Comparison of ENCODE assay signal across 17 cellular contexts in the genomic region with DNA sequence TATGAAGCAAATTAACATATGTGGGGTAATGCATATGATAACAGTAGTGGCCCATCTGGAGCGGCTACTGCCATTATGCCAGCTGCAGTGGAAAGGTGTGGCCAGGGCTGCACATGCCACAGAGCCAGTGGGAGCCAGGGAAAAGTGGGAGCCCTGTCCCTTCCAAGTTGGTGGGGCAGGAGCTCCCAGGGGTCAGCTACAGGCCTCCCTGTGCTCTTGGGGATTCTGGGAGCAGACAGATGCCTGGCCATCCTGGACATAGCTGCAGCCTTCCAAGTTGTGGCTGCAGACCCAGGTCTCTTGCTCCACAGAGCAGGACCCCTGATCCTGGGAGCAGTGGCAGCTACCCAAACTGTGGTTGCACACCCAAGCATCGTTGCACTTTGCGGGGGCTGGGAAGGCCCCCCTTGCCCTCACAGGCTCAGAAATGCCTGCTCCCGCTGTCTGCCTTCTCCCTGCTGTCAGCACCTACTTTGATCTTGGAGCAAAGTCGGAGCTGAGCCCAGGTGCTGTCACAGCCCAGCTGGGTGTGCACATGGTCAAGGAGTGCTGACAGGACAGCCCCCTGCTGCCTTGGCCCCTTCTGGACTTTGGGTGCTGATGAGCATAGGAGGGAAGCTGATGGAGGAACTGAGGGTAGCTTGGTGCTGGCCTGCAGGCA.
DNase-seq lines count a peak whose midpoint lies in the region; ATAC-seq and TF ChIP-seq lines count a peak whose summit lies in the region.
"Had no signal": no experiment of that assay in that cellular context is flagged by ENCODE, and none has a peak within 500 bp of the region (broad histone marks: within the 10 kb centered on the region; RNA-seq: fewer than 3 reads in every experiment).

No MANE protein-coding gene starts in this region.

- H3K18ac ChIP-seq in neuronal stem cell (ENCODE audit: low read length), result peak overlapping the region; percentile 35

- TF ChIP-seq POLR2A in heart left ventricle (IDR thresholded peaks at IDR 0.05), result no peak

- WGBS in heart left ventricle, 4 donors, result 39 to 82% (median 50%) methylated on average over 2 to 5 of the region's 5 CpGs
- WGBS in neuronal stem cell (ENCODE audit: extremely low coverage in 2 of 2, insufficient read length in 2 of 2, insufficient replicate concordance in 1 of 2), 2 donors, result no CpG with 5 or more reads among the region's 5 CpGs

- H3K27ac ChIP-seq in heart left ventricle, result no peak overlapping the region
- no peak overlapping the region for H3K27ac ChIP-seq in left ventricle myocardium inferior (replicated peaks)
- H3K27ac ChIP-seq in neuronal stem cell (replicated peaks; ENCODE audit: low read length), result no peak overlapping the region
- H3K27ac ChIP-seq: 22Rv1, BLaER1, C4-2B, GM23248 had no signal

- TF ChIP-seq CTCF in heart left ventricle (IDR thresholded peaks at IDR 0.05) (no peak), left ventricle myocardium inferior (IDR thresholded peaks at IDR 0.05; ENCODE audit: borderline replicate concordance) (no peak)

- peak overlapping the region; percentile 31 for H3K23ac ChIP-seq in neuronal stem cell (ENCODE audit: low read depth, low read length, poor library complexity)

- H3K36me3 ChIP-seq in heart left ventricle (no peaks in the 10 kb centered on the region), left ventricle myocardium inferior (no peaks in the 10 kb centered on the region), neuronal stem cell (replicated peaks in 1 of 2; ENCODE audit: control insufficient read depth in 2 of 2, insufficient read depth in 2 of 2, low read length in 2 of 2) (no peaks in the 10 kb centered on the region)
- H3K36me3 ChIP-seq: BLaER1 had no signal

- peak overlapping the region; percentile 49 for H2BK15ac ChIP-seq in neuronal stem cell (ENCODE audit: low read length)

- no peaks in the 10 kb centered on the region for H3K27me3 ChIP-seq in heart left ventricle
- H3K27me3 ChIP-seq in left ventricle myocardium inferior (ENCODE audit: low read depth), result no peaks in the 10 kb centered on the region
- no peaks in the 10 kb centered on the region for H3K27me3 ChIP-seq in neuronal stem cell (ENCODE audit: control insufficient read depth in 3 of 3, insufficient read depth in 3 of 3, low read depth in 1 of 3, low read length in 3 of 3)
- H3K27me3 ChIP-seq: BLaER1 had no signal

- H2BK12ac ChIP-seq in neuronal stem cell (ENCODE audit: low read length), result no peak overlapping the region

- H3K4me2 ChIP-seq in neuronal stem cell (ENCODE audit: insufficient read depth, low read length, poor library complexity, severe bottlenecking), result no peak overlapping the region
- H3K4me2 ChIP-seq: BLaER1 had no signal

- no peak overlapping the region for H4K8ac ChIP-seq in neuronal stem cell (ENCODE audit: low read depth, low read length)

- H3K4me3 ChIP-seq in heart left ventricle (no peak overlapping the region), left ventricle myocardium inferior (no peak overlapping the region), neuronal stem cell (ENCODE audit: low read length in 2 of 2) (no peak overlapping the region)
- H3K4me3 ChIP-seq: BLaER1, GM23248 had no signal

- H3K9me3 ChIP-seq in heart left ventricle, result no peaks in the 10 kb centered on the region
- no peaks in the 10 kb centered on the region for H3K9me3 ChIP-seq in left ventricle myocardium inferior (replicated peaks)
- peaks cover 17 to 20% of the 10 kb centered on the region in 2 donors for H3K9me3 ChIP-seq in neuronal stem cell (replicated peaks in 1 of 2; ENCODE audit: control insufficient read depth in 2 of 2, insufficient read depth in 1 of 2, low read depth in 1 of 2, low read length in 2 of 2)
- H3K9me3 ChIP-seq: Caco-2 had no signal

- peak overlapping the region; percentile 10 for H3K4ac ChIP-seq in neuronal stem cell (ENCODE audit: low read length)

- intact Hi-C loops in heart left ventricle (cut with DNase I) (no loop called here), left ventricle myocardium inferior (cut with micrococcal nuclease) (no loop called here)

- no peaks in the 10 kb centered on the region for H3K4me1 ChIP-seq in heart left ventricle
- H3K4me1 ChIP-seq in left ventricle myocardium inferior, result peaks cover 5% of the 10 kb centered on the region
- peaks cover 0 to 5% of the 10 kb centered on the region in 2 donors for H3K4me1 ChIP-seq in neuronal stem cell (ENCODE audit: control insufficient read depth in 2 of 2, insufficient read depth in 1 of 2, low read depth in 1 of 2, low read length in 2 of 2)
- H3K4me1 ChIP-seq: BLaER1, Caco-2 had no signal

- H2AFZ ChIP-seq in neuronal stem cell (ENCODE audit: low read length), result no peak overlapping the region
- H2AFZ ChIP-seq: GM23248 had no signal

- peak overlapping the region; percentile 71 for H2BK5ac ChIP-seq in neuronal stem cell (ENCODE audit: low read length)

- ATAC-seq in heart left ventricle (peak; percentile 32 to 85 (median 60)), GM21423 (IDR thresholded peaks at IDR 0.05; ENCODE audit: unreplicated experiment) (no peak)
- ATAC-seq: CD8-positive, alpha-beta T cell had no signal

- no peaks in the 10 kb centered on the region for H3K79me1 ChIP-seq in neuronal stem cell (ENCODE audit: low read depth, low read length)

- H2AK5ac ChIP-seq in neuronal stem cell (ENCODE audit: low read depth, low read length), result peak overlapping the region; percentile 89

- peak overlapping the region; percentile 72 for H2BK120ac ChIP-seq in neuronal stem cell (ENCODE audit: low read depth, low read length)

- H4K91ac ChIP-seq in neuronal stem cell (ENCODE audit: low read depth, low read length, poor library complexity), result no peak overlapping the region

- H3K14ac ChIP-seq in neuronal stem cell (ENCODE audit: low read length), result peak overlapping the region; percentile 4

- no peak overlapping the region for H3K9ac ChIP-seq in neuronal stem cell (ENCODE audit: low read depth, low read length, poor library complexity)
- H3K9ac ChIP-seq: BLaER1, GM23248 had no signal

- DNase-seq in DMS 273 (lab: John Stamatoyannopoulos, UW; ENCODE audit: unreplicated experiment) (peak; percentile 44), DMS 273 treated with DMSO at 0.1 percent for 48 hours (lab: John Stamatoyannopoulos, UW) (no peak), heart left ventricle (peak in 1 of 5 donors; percentile 54), left ventricle myocardium inferior (no peak), neuronal stem cell (ENCODE audit: low spot score) (no peak)
- DNase-seq: Caco-2; CD4-positive, CD25-positive, alpha-beta regulatory T cell; CD8-positive, alpha-beta T cell; DMS79 treated with DMSO at 0.1 percent for 48 hours; GF-D8; GM23248; H7; HCEC 1CT had no signal
